ENCODE assay signal across 8 cellular contexts in genomic region chr16:89873822-89874689, GRCh38. TPM values are rescaled to one million over a fixed set of nuclear protein-coding genes. Genes with fewer than 3 reads are reported as not detected.
DNase-seq lines count a peak whose midpoint lies in the region; ATAC-seq and TF ChIP-seq lines count a peak whose summit lies in the region.

No MANE protein-coding gene starts in this region.

- no peak overlapping the region for H2AFZ ChIP-seq in OCI-LY7 (ENCODE audit: low read length)

- DNase-seq in COLO668 (lab: John Stamatoyannopoulos, UW; ENCODE audit: unreplicated experiment) (peak; percentile 94), HuH-7 (ENCODE audit: low spot score) (peak; percentile 97), OCI-LY7 (ENCODE audit: low spot score) (peak; percentile 92), activated T-cell treated with anti-CD3 and anti-CD28 coated beads for 4 hours (peak; percentile 94), epithelial cell of esophagus (ENCODE audit: low read depth) (peak; percentile 96), middle frontal gyrus (ENCODE audit: extremely low spot score, low spot score) (peak; percentile 76)
- peak; percentile 89 to 92 for DNase-seq in stimulated activated CD8-positive, alpha-beta memory T cell treated with anti-CD3 and anti-CD28 coated beads, Interleukin-15, amount 100 ng/mL, for 4 hours (ENCODE audit: low read depth in 2 of 2)

- intact Hi-C loops in OCI-LY7 (cut with micrococcal nuclease; ENCODE audit: unreplicated experiment), result loop anchor here (1.0 kb wide), 1 partner anchor 98 kb away; no protein-coding TSS in a partner anchor

- H3K9me3 ChIP-seq in OCI-LY7 (ENCODE audit: low read length), result peaks cover 18% of the 10 kb centered on the region

- POLR2A ChIA-PET in OCI-LY7 (lab: Charles Lee), result interaction anchor here (0.5 to 1.5 kb wide), 9 partner anchors 10 to 166 kb away, joined by 3 to 11 read pairs (median 3); partner anchors contain the start of genes MC1R and TUBB3

- CTCF ChIA-PET in OCI-LY7 (lab: Charles Lee; ENCODE audit: unreplicated experiment), result no interaction called here

- H3K9me2 ChIP-seq in OCI-LY7 (ENCODE audit: insufficient read depth, low read length), result no peaks in the 10 kb centered on the region

- peak overlapping the region; percentile 96 for H3K4me2 ChIP-seq in OCI-LY7 (ENCODE audit: low read length)

- H3K4me1 ChIP-seq in OCI-LY7 (ENCODE audit: insufficient read depth, low read length, poor library complexity, severe bottlenecking), result peaks cover 20% of the 10 kb centered on the region

- H3K27ac ChIP-seq in OCI-LY7 (ENCODE audit: low read depth, low read length, poor library complexity, severe bottlenecking), result peak overlapping the region; percentile 89

- H4K20me1 ChIP-seq in OCI-LY7 (ENCODE audit: insufficient read depth, low read length), result no peaks in the 10 kb centered on the region

- ATAC-seq in GM21515 (IDR thresholded peaks at IDR 0.05; ENCODE audit: unreplicated experiment), result peak; percentile 60

- H3K36me3 ChIP-seq in OCI-LY7 (ENCODE audit: insufficient read depth, low read length), result peaks cover 46% of the 10 kb centered on the region

- TF ChIP-seq CTCF in OCI-LY7 (conservative IDR thresholded peaks at IDR 0.05; ENCODE audit: low read length) (no peak), epithelial cell of esophagus (IDR thresholded peaks at IDR 0.05; ENCODE audit: insufficient read depth, low read depth, low read length, missing control alignments) (no peak)

- H3K79me2 ChIP-seq in OCI-LY7 (ENCODE audit: insufficient read depth, low read depth, low read length), result peaks cover 48% of the 10 kb centered on the region

- BruUV-seq in OCI-LY7 (replicated peaks; lab: Mats Ljungman, UMichigan), result no TSS peak

- peak overlapping the region; percentile 89 for H3K4me3 ChIP-seq in OCI-LY7 (ENCODE audit: low read depth, low read length, poor library complexity, severe bottlenecking)
- peak overlapping the region; percentile 82 for H3K4me3 ChIP-seq in epithelial cell of esophagus (ENCODE audit: low read length)

RNA-seq across cellular contexts. Expression of gene TCF25, which starts 0.7 kb away (rescaled TPM):
- 120 and 141 TPM in 2 replicates for total RNA-seq in OCI-LY7 (2014; rRNA removed; shearing (Covaris generic))
- 255 and 263 TPM in 2 replicates for total RNA-seq in OCI-LY7 (2022)

RNA-seq across cellular contexts. Expression of gene MC1R, which starts 44.6 kb away (rescaled TPM):
- total RNA-seq in OCI-LY7 (2014; rRNA removed; shearing (Covaris generic)), result 7.3 and 8.3 TPM in 2 replicates
- total RNA-seq in OCI-LY7 (2022), result 22.3 and 23.8 TPM in 2 replicates

RNA-seq across cellular contexts. Expression of gene SPIRE2, which starts 45.8 kb away (rescaled TPM):
- total RNA-seq in OCI-LY7 (2014; rRNA removed; shearing (Covaris generic)), result 7.1 and 9.4 TPM in 2 replicates
- 43.8 and 48.5 TPM in 2 replicates for total RNA-seq in OCI-LY7 (2022)

RNA-seq across cellular contexts. Expression of gene TUBB3, which starts 49.1 kb away (rescaled TPM):
- 59.6 and 63.7 TPM in 2 replicates for total RNA-seq in OCI-LY7 (2014; rRNA removed; shearing (Covaris generic))
- total RNA-seq in OCI-LY7 (2022), result 118 and 192 TPM in 2 replicates

RNA-seq across cellular contexts. Expression of gene FANCA, which starts 57.6 kb away (rescaled TPM):
- total RNA-seq in OCI-LY7 (2014; rRNA removed; shearing (Covaris generic)), result 390 and 478 TPM in 2 replicates
- 643 and 721 TPM in 2 replicates for total RNA-seq in OCI-LY7 (2022)

Comparison
In these comparisons a context has a peak if more than half of its experiments do, and no peak if none do; other contexts are left out.
1. Peak in every context shown above with its lines: DNase-seq, ATAC-seq, H3K4me3 ChIP-seq and H3K27ac ChIP-seq.